Comparison of ENCODE assay signal across 12 cellular contexts in genomic region chr1:94864821-94865220, GRCh38. TPM values are rescaled to one million over a fixed set of nuclear protein-coding genes. Genes with fewer than 3 reads are reported as not detected.
DNase-seq lines count a peak whose midpoint lies in the region; ATAC-seq and FAIRE-seq lines count a peak whose summit lies in the region.
"Had no signal": no experiment of that assay in that cellular context is flagged by ENCODE, and none has a peak within 500 bp of the region (broad histone marks: within the 10 kb centered on the region; RNA-seq: fewer than 3 reads in every experiment).

No MANE protein-coding gene starts in this region.

- intact Hi-C loops in sciatic nerve (cut with DNase I): loop anchor here (10.0 kb wide), 1 partner anchor 60 kb away; the partner anchor contains the start of gene CNN3

- H3K36me3 ChIP-seq in iPS-18a (ENCODE audit: control insufficient read depth, low read depth, low read length) (no peaks in the 10 kb centered on the region), small intestine (ENCODE audit: control insufficient read depth in 2 of 2, insufficient read depth in 2 of 2, low read length in 2 of 2) (peaks cover 0 to 11% of the 10 kb centered on the region in 2 donors)

- ATAC-seq in sciatic nerve: peak; percentile 5
- ATAC-seq: activated CD8-positive, alpha-beta memory T cell treated with anti-CD3 and anti-CD28 coated beads, Interleukin-2, amount 10 ng/mL, durations not matched to agents 7 days and 5 days had no signal

- DNase-seq in astrocyte of the hippocampus (ENCODE audit: low read depth, low spot score): peak; percentile 66
- no peak for DNase-seq in sciatic nerve (ENCODE audit: low spot score)
- DNase-seq in kidney glomerular epithelial cell (lab: John Stamatoyannopoulos, UW): no peak
- DNase-seq in AG08396 (ENCODE audit: low spot score): no peak
- DNase-seq in SW480 (ENCODE audit: low spot score): no peak
- no peak for DNase-seq in small intestine
- DNase-seq: activated CD8-positive, alpha-beta memory T cell treated with anti-CD3 and anti-CD28 coated beads, Interleukin-2, amount 10 ng/mL, durations not matched to agents 7 days and 5 days had no signal

- peak overlapping the region; percentile 2 for H3K4me3 ChIP-seq in iPS-18a (ENCODE audit: low read length)
- H3K4me3 ChIP-seq in small intestine (ENCODE audit: low read depth in 1 of 2, low read length in 2 of 2): no peak overlapping the region
- H3K4me3 ChIP-seq: SK-N-MC had no signal

- H3K4me1 ChIP-seq in iPS-18a (ENCODE audit: control insufficient read depth, low read depth, low read length) (peaks cover 58% of the 10 kb centered on the region), small intestine (ENCODE audit: control insufficient read depth in 2 of 2, insufficient read depth in 1 of 2, low read depth in 1 of 2, low read length in 1 of 2) (peaks cover 0 to 6% of the 10 kb centered on the region in 2 donors)

- peak; percentile 81 for FAIRE-seq in G401.6 (lab: Jason Lieb, UNC)
- FAIRE-seq in small intestine (lab: Jason Lieb, UNC): no peak
- FAIRE-seq: H54, islet of Langerhans had no signal

- H3K9ac ChIP-seq in iPS-18a (ENCODE audit: low read length): no peak overlapping the region

- H3K27me3 ChIP-seq in iPS-18a (ENCODE audit: control insufficient read depth, insufficient read depth, low read length) (no peaks in the 10 kb centered on the region), small intestine (ENCODE audit: control insufficient read depth in 2 of 2, insufficient read depth in 2 of 2, low read length in 2 of 2) (no peaks in the 10 kb centered on the region)

- H3K9me3 ChIP-seq in iPS-18a (ENCODE audit: control insufficient read depth, low read depth, low read length) (no peaks in the 10 kb centered on the region), small intestine (ENCODE audit: control insufficient read depth, low read depth) (no peaks in the 10 kb centered on the region)

- H3K27ac ChIP-seq in iPS-18a (ENCODE audit: low read length) (no peak overlapping the region), small intestine (ENCODE audit: low read depth in 1 of 2, low read length in 1 of 2) (peak overlapping the region in 1 of 2 donors; percentile 18)
- H3K27ac ChIP-seq: SK-N-MC had no signal

- 64 to 78% (median 73%) methylated on average over 9 of the region's 9 CpGs for WGBS in small intestine, 3 donors

RNA-seq across cellular contexts. Expression of gene SLC44A3, which starts 44.7 kb away (rescaled TPM):
- total RNA-seq in sciatic nerve: 13.8 TPM
- 10 to 100 TPM in 2 of 3 donors, 1 to 10 TPM in 1; 9.5 to 28.3 (median 10.7) TPM for polyA plus RNA-seq in small intestine
- total RNA-seq: activated CD8-positive, alpha-beta memory T cell treated with anti-CD3 and anti-CD28 coated beads, Interleukin-2, amount 10 ng/mL, durations not matched to agents 7 days and 5 days had no signal
